ENCODE assay signal across 20 cellular contexts in the genomic region with DNA sequence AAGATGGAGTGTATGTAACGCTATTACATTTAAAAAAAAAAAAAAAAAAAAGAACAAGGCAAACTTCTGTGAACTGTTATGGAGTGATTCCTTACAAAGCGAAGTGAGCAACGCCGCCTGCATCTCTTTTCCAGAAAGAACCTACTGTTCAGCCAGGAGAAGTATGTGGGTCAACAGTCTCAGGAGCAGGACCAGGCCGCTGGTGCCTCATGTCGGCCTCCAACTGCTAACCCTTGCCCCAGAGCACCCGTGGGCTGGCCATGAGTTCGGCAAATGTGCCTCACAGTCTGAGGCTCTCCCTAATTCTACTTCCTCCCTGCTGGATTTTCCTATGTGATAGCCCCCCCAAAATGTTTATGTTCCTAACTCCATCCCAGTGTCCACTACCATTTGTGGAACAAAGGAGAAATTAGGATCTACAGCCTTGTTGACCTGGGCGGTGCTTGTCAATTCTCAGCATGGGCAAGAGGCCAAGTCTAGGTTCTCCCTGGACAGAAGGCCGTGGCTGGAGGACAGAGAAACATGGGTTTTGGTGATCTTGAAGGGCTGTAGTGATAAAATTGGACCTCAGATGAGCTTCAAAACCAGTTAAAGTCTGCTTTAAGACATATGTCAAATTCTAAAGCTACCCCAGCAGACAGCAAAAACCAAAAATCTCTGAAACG. TPM values are rescaled to one million over a fixed set of nuclear protein-coding genes. Genes with fewer than 3 reads are reported as not detected.
DNase-seq lines count a peak whose midpoint lies in the region; ATAC-seq and TF ChIP-seq lines count a peak whose summit lies in the region.
"Had no signal": no experiment of that assay in that cellular context is flagged by ENCODE, and none has a peak within 500 bp of the region (broad histone marks: within the 10 kb centered on the region; RNA-seq: fewer than 3 reads in every experiment).

No MANE protein-coding gene starts in this region.

- H3K4me1 ChIP-seq in IMR-90 (ENCODE audit: control insufficient read depth, insufficient read depth, low read length) (peaks cover 3% of the 10 kb centered on the region; the same call in 1 of the 2 replicates), right lobe of liver (peaks cover 0 to 73% (median 29%) of the 10 kb centered on the region in 4 donors), stomach (peaks cover 28 to 57% (median 50%) of the 10 kb centered on the region in 4 donors)
- H3K4me1 ChIP-seq: colonic mucosa had no signal

- TF ChIP-seq CTCF in IMR-90 (conservative IDR thresholded peaks at IDR 0.05; ENCODE audit: low read depth, low read length) (no peak), right lobe of liver (IDR thresholded peaks at IDR 0.05) (no peak), stomach (IDR thresholded peaks at IDR 0.05) (no peak)

- H3K36me3 ChIP-seq in IMR-90 (ENCODE audit: control insufficient read depth, insufficient read depth, low read length) = peaks cover 53% of the 10 kb centered on the region
- H3K36me3 ChIP-seq in right lobe of liver = peaks cover 0 to 38% (median 10%) of the 10 kb centered on the region in 4 donors
- peaks cover 49 to 100% (median 96%) of the 10 kb centered on the region in 4 donors for H3K36me3 ChIP-seq in stomach

- H3K4me2 ChIP-seq in IMR-90 (ENCODE audit: low read depth, low read length) = no peak overlapping the region

- TF ChIP-seq POLR2A in IMR-90 (IDR thresholded peaks at IDR 0.05; ENCODE audit: low read depth, low read length) = no peak
- no peak for TF ChIP-seq POLR2A in right lobe of liver (IDR thresholded peaks at IDR 0.05)
- no peak for TF ChIP-seq POLR2A in stomach (IDR thresholded peaks at IDR 0.05)

- H3K9me3 ChIP-seq in IMR-90 (ENCODE audit: control insufficient read depth, insufficient read depth, low read length) (no peaks in the 10 kb centered on the region), right lobe of liver (no peaks in the 10 kb centered on the region), stomach (no peaks in the 10 kb centered on the region)
- H3K9me3 ChIP-seq: colonic mucosa, transverse colon had no signal

- BruUV-seq in IMR-90 (replicated peaks; lab: Mats Ljungman, UMichigan) = no TSS peak

- H2BK20ac ChIP-seq in IMR-90 (ENCODE audit: low read depth, low read length) = no peak overlapping the region

- H2BK5ac ChIP-seq in IMR-90 (ENCODE audit: low read depth, low read length, poor library complexity, severe bottlenecking) = no peak overlapping the region

- H3K14ac ChIP-seq in IMR-90 (replicated peaks; ENCODE audit: low read depth, low read length) = no peak overlapping the region

- no peak for TF ChIP-seq RAD21 in IMR-90 (IDR thresholded peaks at IDR 0.05; ENCODE audit: low read length)

- ATAC-seq in IMR-90 (ENCODE audit: low read depth) = no peak
- peak; percentile 64 to 79 (median 75) for ATAC-seq in right lobe of liver
- no peak for ATAC-seq in HG02798 (IDR thresholded peaks at IDR 0.05; ENCODE audit: poor library complexity, unreplicated experiment)
- ATAC-seq: left colon; stimulated activated naive B cell treated with anti-CD40 and anti-IgM and Interleukin-4, amounts not matched to agents 10 μg/mL and 1 μg/mL and 100 μg/mL, for 72 hours had no signal

- no peaks in the 10 kb centered on the region for H3K27me3 ChIP-seq in IMR-90 (ENCODE audit: control insufficient read depth, insufficient read depth, low read length)
- H3K27me3 ChIP-seq in right lobe of liver = no peaks in the 10 kb centered on the region
- H3K27me3 ChIP-seq in stomach = no peaks in the 10 kb centered on the region
- H3K27me3 ChIP-seq: colonic mucosa, transverse colon had no signal

- no peak overlapping the region for H2AK5ac ChIP-seq in IMR-90 (ENCODE audit: low read depth, low read length)

- no peak for DNase-seq in IMR-90
- DNase-seq in dermis blood vessel endothelial cell = peak; percentile 20
- DNase-seq in right lobe of liver = peak in 2 of 3 donors; percentile 53 to 81
- DNase-seq in stomach = peak; percentile 36
- DNase-seq in Kasumi-1 (lab: John Stamatoyannopoulos, UW) = no peak
- no peak for DNase-seq in activated naive CD4-positive, alpha-beta T cell (lab: John Stamatoyannopoulos, UW)
- DNase-seq: activated CD4-positive, CD25-positive, alpha-beta regulatory T cell treated with anti-CD3 and anti-CD28 coated beads, Interleukin-2, amount 50 U/mL, for 72 hours; activated CD8-positive, alpha-beta memory T cell treated with anti-CD3 and anti-CD28 coated beads for 24 hours; activated naive CD8-positive, alpha-beta T cell treated with anti-CD3 and anti-CD28 coated beads, Interleukin-2, amount 10 ng/mL, durations not matched to agents 7 days and 5 days; colonic mucosa; left colon; NCI-H1105; NCI-H2081 treated with DMSO at 0.1 percent for 48 hours; OCI-M1; posterior cingulate gyrus; stimulated activated CD4-positive, alpha-beta T cell treated with anti-CD3 and anti-CD28 coated beads, Interleukin-2, amount 100 ng/mL, for 24 hours; stimulated activated naive B cell treated with anti-CD40 and anti-IgM and Interleukin-4, amounts not matched to agents 10 μg/mL and 1 μg/mL and 100 μg/mL, for 72 hours; transverse colon had no signal

- H4K20me1 ChIP-seq in IMR-90 (ENCODE audit: insufficient read depth, low read length) = peaks cover 54% of the 10 kb centered on the region

- no CpG with 5 or more reads among the region's 11 CpGs for WGBS in IMR-90 (ENCODE audit: extremely low coverage in 2 of 2, insufficient read length in 1 of 2), 2 experiments
- 42% methylated on average over 6 of the region's 11 CpGs for WGBS in right lobe of liver (ENCODE audit: insufficient coverage, low coverage, low lambda C conversion rate, missing lambda C conversion rate)
- WGBS in stomach, 5 donors = 60 to 74% (median 67%) methylated on average over 11 of the region's 11 CpGs

- no peak overlapping the region for H3K18ac ChIP-seq in IMR-90 (ENCODE audit: low read depth, low read length)

- no peak overlapping the region for H4K91ac ChIP-seq in IMR-90 (ENCODE audit: insufficient read depth, low read depth, low read length)

- H3K23ac ChIP-seq in IMR-90 (ENCODE audit: low read depth, low read length) = 0 out of 2 replicates have a peak overlapping the region, but pooled peaks have one; percentile 3

- H2BK120ac ChIP-seq in IMR-90 (ENCODE audit: low read depth, low read length) = no peak overlapping the region

- peaks cover 31 to 71% of the 10 kb centered on the region in 2 experiments for H3K79me1 ChIP-seq in IMR-90 (ENCODE audit: low read depth in 1 of 2, low read length in 2 of 2)

- dilution Hi-C loops in IMR-90 (cut with HindIII; ENCODE audit: low sequenced_read_pairs, unreplicated experiment) = no loop called here

- H3K9me1 ChIP-seq in IMR-90 (ENCODE audit: insufficient read depth, low read length) = peaks cover 18% of the 10 kb centered on the region

- H2BK15ac ChIP-seq in IMR-90 (ENCODE audit: low read depth, low read length) = no peak overlapping the region

- in situ Hi-C loops in IMR-90 (cut with MboI; ENCODE audit: low sequenced_read_pairs) = no loop called here

- H3K4ac ChIP-seq in IMR-90 (ENCODE audit: low read depth, low read length) = no peak overlapping the region

- CTCF ChIA-PET in IMR-90 (lab: Yijun Ruan, JAX) = interaction anchor here (0.6 to 1.1 kb wide), 2 partner anchors 15 to 346 kb away, joined by 3 to 4 read pairs; no protein-coding TSS in a partner anchor

- no peak overlapping the region for H3K9ac ChIP-seq in IMR-90 (ENCODE audit: low read depth, low read length)

- no peak overlapping the region for H3K56ac ChIP-seq in IMR-90 (ENCODE audit: extremely low read depth, insufficient read depth, low read length)

- H2AK9ac ChIP-seq in IMR-90 (replicated peaks; ENCODE audit: low read depth, low read length, poor library complexity) = no peak overlapping the region

- H3K27ac ChIP-seq in IMR-90 (ENCODE audit: insufficient read depth, low read length) (no peak overlapping the region), right lobe of liver (peak overlapping the region; percentile 67 to 89 (median 72)), stomach (peak overlapping the region; percentile 4 to 51 (median 47))
- H3K27ac ChIP-seq: C4-2B, colonic mucosa, transverse colon had no signal

- H3K4me3 ChIP-seq in IMR-90 (ENCODE audit: insufficient read depth, low read depth, low read length) = no peak overlapping the region
- H3K4me3 ChIP-seq in right lobe of liver = no peak overlapping the region
- no peak overlapping the region for H3K4me3 ChIP-seq in stomach
- H3K4me3 ChIP-seq: colonic mucosa, transverse colon had no signal

- H4K5ac ChIP-seq in IMR-90 (ENCODE audit: low read depth, low read length) = no peak overlapping the region

- no peak for TF ChIP-seq EP300 in stomach (IDR thresholded peaks at IDR 0.05)

- no peak overlapping the region for H4K8ac ChIP-seq in IMR-90 (ENCODE audit: low read depth in 2 of 2, low read length in 2 of 2)

- intact Hi-C loops in IMR-90 (cut with micrococcal nuclease) = no loop called here
- intact Hi-C loops in right lobe of liver (cut with DNase I) = no loop called here
- intact Hi-C loops in stomach (cut with DNase I; ENCODE audit: low total_unique reads) = no loop called here

- POLR2A ChIA-PET in IMR-90 (lab: Charles Lee; ENCODE audit: unreplicated experiment) = interaction anchor here (0.6 kb wide), 1 partner anchor 11 kb away, joined by 3 read pairs; no protein-coding TSS in a partner anchor

- no peak overlapping the region for H2AFZ ChIP-seq in IMR-90 (replicated peaks; ENCODE audit: low read length, poor library complexity)

TF ChIP-seq in IMR-90, 13 proteins besides CTCF, POLR2A, EP300 and RAD21 (continues in another document):
- TF ChIP-seq NFE2L2 (IDR thresholded peaks at IDR 0.05; ENCODE audit: low read depth, low read length) = no peak

RNA-seq across cellular contexts. Expression of gene FAM168B, which starts 15.9 kb away (rescaled TPM):
- total RNA-seq in IMR-90 (2012; rRNA removed) (76.4 and 86.7 TPM in 2 replicates), dermis blood vessel endothelial cell (98.2 and 100 TPM in 2 replicates), right lobe of liver (10 to 100 TPM; 28.1 to 69.7 (median 33.9) TPM), stomach (100 to 1,000 TPM in 1 of 5 donors, 10 to 100 TPM in 3, 1 to 10 TPM in 1; 8.2 to 103 (median 72.4) TPM)
- polyA plus RNA-seq in IMR-90 (2012; rRNA removed) (106 and 121 TPM in 2 replicates), stomach (10 to 100 TPM; 18.0 to 31.0 (median 30.1) TPM)
- polyA plus RNA-seq in IMR-90 (2012; cell fraction: cytosol; rRNA removed) = 49.5 and 136 TPM in 2 replicates
- polyA plus RNA-seq in IMR-90 (2012; cell fraction: nucleus; rRNA removed; ENCODE audit: low replicate concordance) = 70.7 and 119 TPM in 2 replicates

RNA-seq across cellular contexts. Expression of gene PLEKHB2, which starts 27.8 kb away (rescaled TPM):
- total RNA-seq in IMR-90 (2012; rRNA removed) = 82.1 and 118 TPM in 2 replicates
- polyA plus RNA-seq in IMR-90 (2012; rRNA removed) = 57.6 and 62.9 TPM in 2 replicates
- polyA plus RNA-seq in IMR-90 (2012; cell fraction: cytosol; rRNA removed) = 27.2 and 28.3 TPM in 2 replicates
- 12.8 and 29.2 TPM in 2 replicates for polyA plus RNA-seq in IMR-90 (2012; cell fraction: nucleus; rRNA removed; ENCODE audit: low replicate concordance)
- total RNA-seq in dermis blood vessel endothelial cell = 146 and 158 TPM in 2 replicates
- 10 to 100 TPM in 4 of 6 experiments, 1 to 10 TPM in 2; 8.9 to 22.3 (median 17.5) TPM for total RNA-seq in right lobe of liver
- 100 to 1,000 TPM in 2 of 5 donors, 10 to 100 TPM in 3; 37.9 to 181 (median 64.0) TPM for total RNA-seq in stomach
- polyA plus RNA-seq in stomach = 10 to 100 TPM; 13.2 to 60.3 (median 46.5) TPM

Comparison
In these comparisons a context has a peak if more than half of its experiments do, and no peak if none do; other contexts are left out.
1. ATAC-seq: peak in right lobe of liver (4 of 4); none in IMR-90 (single experiment) and HG02798 (single experiment).
2. DNase-seq: peak in dermis blood vessel endothelial cell (single experiment), right lobe of liver (2 of 3) and stomach (single experiment); none in IMR-90 (single experiment), Kasumi-1 (0 of 2) and activated naive CD4-positive, alpha-beta T cell (0 of 4).